Comparison of ENCODE assay signal across 21 cellular contexts in the genomic region with DNA sequence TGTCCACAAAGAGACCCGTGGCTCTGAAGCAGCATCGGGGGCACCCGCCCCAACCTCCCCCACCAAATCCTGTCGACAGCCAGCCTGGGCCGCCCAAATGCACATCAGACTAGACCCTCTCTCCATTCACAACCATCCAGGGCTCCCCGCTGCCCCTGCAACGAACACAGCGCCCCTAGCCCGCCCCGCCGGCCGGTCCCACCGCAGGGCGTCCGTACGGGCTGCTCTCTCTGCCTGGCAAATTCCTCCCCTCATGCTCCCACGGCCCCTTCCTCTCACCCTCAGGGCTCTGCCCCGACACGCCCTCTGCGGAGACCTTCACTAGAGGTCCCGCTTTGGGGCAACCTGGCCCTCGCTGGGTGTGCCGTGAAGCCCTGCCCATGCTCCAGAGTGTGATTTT.
"Had no signal": no experiment of that assay in that cellular context is flagged by ENCODE, and none has a peak within 500 bp of the region (broad histone marks: within the 10 kb centered on the region; RNA-seq: fewer than 3 reads in every experiment).

No MANE protein-coding gene starts in this region.

- DNase-seq: activated CD4-positive, alpha-beta T cell treated with anti-CD3 and anti-CD28 coated beads, Interleukin-2, amount 10 ng/mL, durations not matched to agents 7 days and 5 days; activated CD4-positive, CD25-positive, alpha-beta regulatory T cell; activated CD8-positive, alpha-beta memory T cell treated with anti-CD3 and anti-CD28 coated beads for 24 hours; activated effector memory CD4-positive, alpha-beta T cell treated with Interleukin-2 at 50 U/mL for 16 hours; amniotic stem cell; body of pancreas; central memory CD4-positive, alpha-beta T cell; effector CD4-positive, alpha-beta T cell; foreskin fibroblast; hypothalamus; mesenchymal stem cell; naive thymus-derived CD8-positive, alpha-beta T cell; occipital lobe; stimulated activated CD4-positive, alpha-beta T cell treated with anti-CD3 and anti-CD28 coated beads, Interleukin-2, amount 100 ng/mL, for 48 hours; stimulated activated naive CD4-positive, alpha-beta T cell; transverse colon had no signal

- H3K4me3 Mint-ChIP-seq: activated CD4-positive, alpha-beta T cell treated with anti-CD3 and anti-CD28 coated beads, Interleukin-2, amount 10 ng/mL, durations not matched to agents 7 days and 5 days; activated naive CD4-positive, alpha-beta T cell treated with anti-CD3 and anti-CD28 coated beads, Interleukin-2, amount 50 U/mL, for 24 hours; naive thymus-derived CD8-positive, alpha-beta T cell; T-helper 2 cell treated with Interferon-gamma antibody and Interleukin-4, amounts not matched to agents 5 μg/mL and 100 μg/mL, for 36 hours had no signal

- H3K27me3 ChIP-seq: body of pancreas, transverse colon, vagina had no signal

- H3K9me3 Mint-ChIP-seq: activated CD4-positive, alpha-beta T cell treated with anti-CD3 and anti-CD28 coated beads, Interleukin-2, amount 10 ng/mL, durations not matched to agents 7 days and 5 days; activated naive CD4-positive, alpha-beta T cell treated with anti-CD3 and anti-CD28 coated beads, Interleukin-2, amount 50 U/mL, for 24 hours; T-helper 2 cell treated with Interferon-gamma antibody and Interleukin-4, amounts not matched to agents 5 μg/mL and 100 μg/mL, for 36 hours had no signal

- ATAC-seq: body of pancreas; left ventricle myocardium superior; naive thymus-derived CD8-positive, alpha-beta T cell had no signal

- H3K9me3 ChIP-seq: body of pancreas, transverse colon, vagina had no signal

- H3K4me3 ChIP-seq: body of pancreas, coronary artery, transverse colon, vagina had no signal

- H3K27ac Mint-ChIP-seq: activated CD4-positive, alpha-beta T cell treated with anti-CD3 and anti-CD28 coated beads, Interleukin-2, amount 10 ng/mL, durations not matched to agents 7 days and 5 days; activated naive CD4-positive, alpha-beta T cell treated with anti-CD3 and anti-CD28 coated beads, Interleukin-2, amount 50 U/mL, for 24 hours; T-helper 2 cell treated with Interferon-gamma antibody and Interleukin-4, amounts not matched to agents 5 μg/mL and 100 μg/mL, for 36 hours had no signal

- H3K4me1 ChIP-seq: body of pancreas had no signal

- H3K27ac ChIP-seq: body of pancreas, coronary artery, transverse colon, vagina had no signal

- H3K27me3 Mint-ChIP-seq: activated CD4-positive, alpha-beta T cell treated with anti-CD3 and anti-CD28 coated beads, Interleukin-2, amount 10 ng/mL, durations not matched to agents 7 days and 5 days; activated naive CD4-positive, alpha-beta T cell treated with anti-CD3 and anti-CD28 coated beads, Interleukin-2, amount 50 U/mL, for 24 hours; naive thymus-derived CD8-positive, alpha-beta T cell had no signal

- H3K36me3 Mint-ChIP-seq: activated naive CD4-positive, alpha-beta T cell treated with anti-CD3 and anti-CD28 coated beads, Interleukin-2, amount 50 U/mL, for 24 hours had no signal
